ENCODE assay signal across 9 cellular contexts in the genomic region with DNA sequence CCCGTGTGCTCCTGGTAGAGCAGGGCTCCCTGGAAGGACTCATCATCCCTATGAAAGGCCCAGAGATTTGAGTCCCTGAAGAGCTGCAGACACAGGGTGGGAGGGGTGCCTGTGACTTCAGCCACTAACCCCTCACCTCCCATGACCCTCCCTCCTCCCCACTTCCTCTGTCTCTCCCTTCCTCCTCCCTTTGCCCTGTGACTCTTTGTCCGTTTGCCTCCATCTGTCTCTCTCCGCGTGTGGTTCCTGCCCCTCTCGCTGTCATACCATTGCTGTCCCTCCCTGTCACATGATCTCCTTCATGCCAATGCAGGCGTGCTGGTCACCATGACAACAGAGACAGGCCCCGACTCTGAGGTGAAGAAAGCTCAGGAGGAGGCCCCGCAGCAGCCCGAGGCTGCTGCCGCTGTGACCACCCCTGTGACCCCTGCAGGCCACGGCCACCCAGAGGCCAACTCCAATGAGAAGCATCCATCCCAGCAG. TPM values are rescaled to one million over a fixed set of nuclear protein-coding genes. Genes with fewer than 3 reads are reported as not detected.
A peak's percentile ranks its signal among the peaks of the same experiment; 100 is the strongest.
DNase-seq lines count a peak whose midpoint lies in the region; ATAC-seq, FAIRE-seq and TF ChIP-seq lines count a peak whose summit lies in the region.
"Had no signal": no experiment of that assay in that cellular context is flagged by ENCODE, and none has a peak within 500 bp of the region (broad histone marks: within the 10 kb centered on the region; RNA-seq: fewer than 3 reads in every experiment).

No MANE protein-coding gene starts in this region.

- no peaks in the 10 kb centered on the region for H3K36me3 Mint-ChIP-seq in activated B cell treated with CpG ODN at 0.5 μM for 24 hours (ENCODE audit: low read depth)
- no peaks in the 10 kb centered on the region for H3K36me3 Mint-ChIP-seq in activated T-helper 1 cell treated with anti-CD3 and anti-CD28 coated beads, Interleukin-12 subunit alpha, Interleukin-12 subunit beta, Interleukin-2, Interleukin-4 antibody, amounts not matched to agents 30 ng/mL and 10 ng/mL and 1 ng/mL, durations not matched to agents 14 hours and 24 hours and 36 hours (ENCODE audit: low read depth)

- TF ChIP-seq CTCF in activated B cell treated with CpG ODN at 0.5 μM for 24 hours (IDR thresholded peaks at IDR 0.05), result no peak

- FAIRE-seq in HTR-8/SVneo (lab: Jason Lieb, UNC), result peak; percentile 33

- peaks cover 9% of the 10 kb centered on the region for H3K27me3 Mint-ChIP-seq in activated B cell treated with CpG ODN at 0.5 μM for 24 hours
- peaks cover 4% of the 10 kb centered on the region for H3K27me3 Mint-ChIP-seq in activated T-helper 1 cell treated with anti-CD3 and anti-CD28 coated beads, Interleukin-12 subunit alpha, Interleukin-12 subunit beta, Interleukin-2, Interleukin-4 antibody, amounts not matched to agents 30 ng/mL and 10 ng/mL and 1 ng/mL, durations not matched to agents 14 hours and 24 hours and 36 hours (ENCODE audit: insufficient read depth)

- DNase-seq in Ammon's horn (ENCODE audit: low spot score) (peak; percentile 71), HTR-8/SVneo (ENCODE audit: insufficient read length, low spot score) (no peak), activated B cell treated with CpG ODN at 0.5 μM for 24 hours (no peak), inferior parietal cortex (ENCODE audit: extremely low spot score) (peak; percentile 44), NCI-H1436 treated with DMSO at 0.1 percent for 48 hours (lab: John Stamatoyannopoulos, UW) (no peak), NCI-H128 (lab: John Stamatoyannopoulos, UW; ENCODE audit: unreplicated experiment) (no peak)
- no peak for DNase-seq in activated T-helper 1 cell treated with anti-CD3 and anti-CD28 coated beads, Interleukin-12 subunit alpha, Interleukin-12 subunit beta, Interleukin-2, Interleukin-4 antibody, amounts not matched to agents 30 ng/mL and 10 ng/mL and 1 ng/mL, durations not matched to agents 14 hours and 24 hours and 36 hours (ENCODE audit: low spot score)
- DNase-seq: RPMI8226 had no signal

- intact Hi-C loops in activated B cell treated with CpG ODN at 0.5 μM for 24 hours (cut with micrococcal nuclease), result no loop called here
- intact Hi-C loops in activated T-helper 1 cell treated with anti-CD3 and anti-CD28 coated beads, Interleukin-12 subunit alpha, Interleukin-12 subunit beta, Interleukin-2, Interleukin-4 antibody, amounts not matched to agents 30 ng/mL and 10 ng/mL and 1 ng/mL, durations not matched to agents 14 hours and 24 hours and 36 hours (cut with micrococcal nuclease), result no loop called here

- no peak overlapping the region for H3K4me3 Mint-ChIP-seq in activated B cell treated with CpG ODN at 0.5 μM for 24 hours
- no peak overlapping the region for H3K4me3 Mint-ChIP-seq in activated T-helper 1 cell treated with anti-CD3 and anti-CD28 coated beads, Interleukin-12 subunit alpha, Interleukin-12 subunit beta, Interleukin-2, Interleukin-4 antibody, amounts not matched to agents 30 ng/mL and 10 ng/mL and 1 ng/mL, durations not matched to agents 14 hours and 24 hours and 36 hours

- CTCF ChIA-PET in activated B cell treated with CpG ODN at 0.5 μM for 24 hours (lab: Charles Lee), result no interaction called here

- ATAC-seq in activated B cell treated with CpG ODN at 0.5 μM for 24 hours (ENCODE audit: low read depth) (peak; percentile 37), GM19397 (IDR thresholded peaks at IDR 0.05; ENCODE audit: unreplicated experiment) (no peak)

- H3K27ac Mint-ChIP-seq in activated B cell treated with CpG ODN at 0.5 μM for 24 hours, result no peak overlapping the region
- no peak overlapping the region for H3K27ac Mint-ChIP-seq in activated T-helper 1 cell treated with anti-CD3 and anti-CD28 coated beads, Interleukin-12 subunit alpha, Interleukin-12 subunit beta, Interleukin-2, Interleukin-4 antibody, amounts not matched to agents 30 ng/mL and 10 ng/mL and 1 ng/mL, durations not matched to agents 14 hours and 24 hours and 36 hours

- H3K9me3 Mint-ChIP-seq in activated B cell treated with CpG ODN at 0.5 μM for 24 hours, result no peaks in the 10 kb centered on the region
- H3K9me3 Mint-ChIP-seq in activated T-helper 1 cell treated with anti-CD3 and anti-CD28 coated beads, Interleukin-12 subunit alpha, Interleukin-12 subunit beta, Interleukin-2, Interleukin-4 antibody, amounts not matched to agents 30 ng/mL and 10 ng/mL and 1 ng/mL, durations not matched to agents 14 hours and 24 hours and 36 hours, result no peaks in the 10 kb centered on the region

- POLR2A ChIA-PET in activated B cell treated with CpG ODN at 0.5 μM for 24 hours (lab: Charles Lee), result no interaction called here

- H3K4me1 Mint-ChIP-seq in activated B cell treated with CpG ODN at 0.5 μM for 24 hours, result peaks cover 2% of the 10 kb centered on the region
- H3K4me1 Mint-ChIP-seq in activated T-helper 1 cell treated with anti-CD3 and anti-CD28 coated beads, Interleukin-12 subunit alpha, Interleukin-12 subunit beta, Interleukin-2, Interleukin-4 antibody, amounts not matched to agents 30 ng/mL and 10 ng/mL and 1 ng/mL, durations not matched to agents 14 hours and 24 hours and 36 hours (ENCODE audit: low read depth), result no peaks in the 10 kb centered on the region

RNA-seq across cellular contexts. Expression of a gene that starts 19.0 kb away (rescaled TPM):
- 0.49 and 0.64 TPM in 2 replicates for total RNA-seq in activated B cell treated with CpG ODN at 0.5 μM for 24 hours
- 0.23 TPM in 1 of 2 replicates, not detected in the other for total RNA-seq in activated T-helper 1 cell treated with anti-CD3 and anti-CD28 coated beads, Interleukin-12 subunit alpha, Interleukin-12 subunit beta, Interleukin-2, Interleukin-4 antibody, amounts not matched to agents 30 ng/mL and 10 ng/mL and 1 ng/mL, durations not matched to agents 14 hours and 24 hours and 36 hours

Comparison
In these comparisons a context has a peak if more than half of its experiments do, and no peak if none do; other contexts are left out.
1. DNase-seq: peak in Ammon's horn (single experiment) and inferior parietal cortex (single experiment); none in HTR-8/SVneo (single experiment), activated B cell treated with CpG ODN at 0.5 μM for 24 hours (single experiment), NCI-H1436 treated with DMSO at 0.1 percent for 48 hours (single experiment), activated T-helper 1 cell treated with anti-CD3 and anti-CD28 coated beads, Interleukin-12 subunit alpha, Interleukin-12 subunit beta, Interleukin-2, Interleukin-4 antibody, amounts not matched to agents 30 ng/mL and 10 ng/mL and 1 ng/mL, durations not matched to agents 14 hours and 24 hours and 36 hours (single experiment) and NCI-H128 (single experiment).